Comparison of ENCODE assay signal across 13 cellular contexts in the genomic region with DNA sequence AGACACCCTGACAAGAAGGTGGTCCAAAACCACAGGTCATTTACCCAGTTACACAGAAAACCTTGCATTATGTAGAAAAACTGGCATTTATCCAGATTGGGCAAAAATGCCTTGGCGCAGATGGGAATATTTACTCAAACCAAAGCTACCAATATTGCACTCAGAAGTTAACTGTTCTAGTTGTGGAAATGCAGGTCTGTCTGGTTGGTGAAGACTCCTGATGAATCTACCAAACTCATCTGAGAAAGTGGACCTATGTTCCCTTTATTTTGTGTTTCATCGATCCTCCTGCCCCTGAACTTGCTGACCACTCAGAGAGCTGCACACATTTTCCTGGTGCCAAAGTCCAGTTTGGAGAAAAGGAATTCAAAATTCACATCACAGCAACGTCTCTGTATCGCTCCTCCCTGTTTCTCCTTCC.
DNase-seq lines count a peak whose midpoint lies in the region; ATAC-seq and TF ChIP-seq lines count a peak whose summit lies in the region.
"Had no signal": no experiment of that assay in that cellular context is flagged by ENCODE, and none has a peak within 500 bp of the region (broad histone marks: within the 10 kb centered on the region; RNA-seq: fewer than 3 reads in every experiment).

No MANE protein-coding gene starts in this region.

- H3K4me3 Mint-ChIP-seq in neural progenitor cell, result peak overlapping the region; percentile 1
- H3K4me3 Mint-ChIP-seq: T-helper 2 cell treated with Interferon-gamma antibody and Interleukin-4, amounts not matched to agents 5 μg/mL and 100 μg/mL, for 36 hours had no signal

- H3K27ac ChIP-seq in VCaP (peak overlapping the region; percentile 41), fibroblast of lung (ENCODE audit: insufficient read depth, low read length) (no peak overlapping the region), neural progenitor cell (no peak overlapping the region), transverse colon (peak overlapping the region; percentile 73 to 88 (median 76))
- H3K27ac ChIP-seq: brain microvascular endothelial cell, C4-2B had no signal

- H3K27ac Mint-ChIP-seq in neural progenitor cell, result peak overlapping the region; percentile 94
- H3K27ac Mint-ChIP-seq: T-helper 2 cell treated with Interferon-gamma antibody and Interleukin-4, amounts not matched to agents 5 μg/mL and 100 μg/mL, for 36 hours had no signal

- peak in 1 of 2 donors; percentile 14 for DNase-seq in fibroblast of lung (ENCODE audit: low read depth in 2 of 2)
- no peak for DNase-seq in neural progenitor cell (ENCODE audit: low spot score)
- DNase-seq in transverse colon, result no peak
- DNase-seq in NOMO-1 (lab: John Stamatoyannopoulos, UW; ENCODE audit: unreplicated experiment in 2 of 2), result no peak
- no peak for DNase-seq in NCI-H1092 treated with DMSO at 0.1 percent for 48 hours (lab: John Stamatoyannopoulos, UW)
- DNase-seq: brain microvascular endothelial cell; stimulated activated CD4-positive, alpha-beta T cell treated with anti-CD3 and anti-CD28 coated beads, Interleukin-1b, Interleukin-23, amount 100 ng/mL, for 48 hours had no signal

- H3K36me3 ChIP-seq in fibroblast of lung (ENCODE audit: control insufficient read depth, insufficient read depth, low read length) (no peaks in the 10 kb centered on the region), neural progenitor cell (no peaks in the 10 kb centered on the region), transverse colon (no peaks in the 10 kb centered on the region)
- H3K36me3 ChIP-seq: brain microvascular endothelial cell had no signal

- no peak for TF ChIP-seq POLR2A in transverse colon (IDR thresholded peaks at IDR 0.05)

- peaks cover 15% of the 10 kb centered on the region for H3K4me1 ChIP-seq in fibroblast of lung (ENCODE audit: control insufficient read depth, extremely low read depth, insufficient read depth, low read length)
- H3K4me1 ChIP-seq in neural progenitor cell, result no peaks in the 10 kb centered on the region
- H3K4me1 ChIP-seq in transverse colon, result peaks cover 0 to 28% (median 14%) of the 10 kb centered on the region in 4 donors

- H3K4me3 ChIP-seq in fibroblast of lung (replicated peaks in 1 of 4; ENCODE audit: control extremely low read depth in 1 of 4, insufficient read depth in 1 of 4, low read depth in 3 of 4, low read length in 4 of 4) (peak overlapping the region in 2 of 4 experiments; percentile 4 to 14), neural progenitor cell (no peak overlapping the region), transverse colon (no peak overlapping the region)

- H3F3A ChIP-seq in neural progenitor cell (ENCODE audit: low read depth), result no peaks in the 10 kb centered on the region

- no peak overlapping the region for H3K9ac ChIP-seq in fibroblast of lung (ENCODE audit: insufficient read depth, low read length)
- H3K9ac ChIP-seq in neural progenitor cell, result no peak overlapping the region

- no peaks in the 10 kb centered on the region for H3K9me3 ChIP-seq in fibroblast of lung (ENCODE audit: control insufficient read depth, insufficient read depth, low read depth, low read length)
- H3K9me3 ChIP-seq in neural progenitor cell (ENCODE audit: low read depth), result no peaks in the 10 kb centered on the region
- H3K9me3 ChIP-seq in transverse colon, result no peaks in the 10 kb centered on the region

- ATAC-seq in GM19455 (IDR thresholded peaks at IDR 0.05; ENCODE audit: unreplicated experiment), result no peak
- no peak for ATAC-seq in GM21619 (IDR thresholded peaks at IDR 0.05; ENCODE audit: unreplicated experiment)
- ATAC-seq: Panc1 had no signal

- TF ChIP-seq CTCF in VCaP (conservative IDR thresholded peaks at IDR 0.05) (no peak), fibroblast of lung (conservative IDR thresholded peaks at IDR 0.05 in 1 of 2, IDR thresholded peaks at IDR 0.05 in 1 of 2; ENCODE audit: low read depth in 1 of 2, low read length in 2 of 2) (no peak), neural progenitor cell (IDR thresholded peaks at IDR 0.05) (no peak), transverse colon (IDR thresholded peaks at IDR 0.05) (no peak)

- H4K20me1 ChIP-seq in fibroblast of lung (ENCODE audit: control insufficient read depth, extremely low read depth, insufficient read depth, low read length) (no peaks in the 10 kb centered on the region), neural progenitor cell (ENCODE audit: low read depth) (no peaks in the 10 kb centered on the region)

- H3K4me1 Mint-ChIP-seq in neural progenitor cell, result peaks cover 29% of the 10 kb centered on the region

- H3K27me3 Mint-ChIP-seq in neural progenitor cell (ENCODE audit: insufficient read depth, low read depth), result peaks cover 2% of the 10 kb centered on the region

- intact Hi-C loops in transverse colon (cut with DNase I; ENCODE audit: low total_unique reads), result loop anchor here (5.0 kb wide), 1 partner anchor 166 kb away; no protein-coding TSS in a partner anchor

- no peak for TF ChIP-seq EP300 in transverse colon (IDR thresholded peaks at IDR 0.05; ENCODE audit: low read depth)

- H2AFZ ChIP-seq in fibroblast of lung (ENCODE audit: low read length) (peak overlapping the region; percentile 15), neural progenitor cell (replicated peaks) (no peak overlapping the region)

- in situ Hi-C loops in transverse colon (cut with MboI; ENCODE audit: low pct_ligation_motif_present in 1 of 4, low pct_unique_long_range_greater_than_20kb in 1 of 4, low sequenced_read_pairs in 3 of 4), result no loop called here

- WGBS in transverse colon (ENCODE audit: low coverage in 1 of 2), 2 donors, result 45 to 48% methylated on average over 4 of the region's 4 CpGs

- H3K79me2 ChIP-seq in fibroblast of lung (ENCODE audit: control insufficient read depth, insufficient read depth, low read length), result no peaks in the 10 kb centered on the region
- H3K79me2 ChIP-seq in neural progenitor cell (ENCODE audit: low read depth), result no peaks in the 10 kb centered on the region

- H3K36me3 Mint-ChIP-seq in neural progenitor cell, result no peaks in the 10 kb centered on the region

- peak overlapping the region; percentile 39 for H3K4me2 ChIP-seq in fibroblast of lung (ENCODE audit: extremely low read depth, insufficient read depth, low read length)
- no peak overlapping the region for H3K4me2 ChIP-seq in neural progenitor cell

- no peaks in the 10 kb centered on the region for H3K9me3 Mint-ChIP-seq in neural progenitor cell
- H3K9me3 Mint-ChIP-seq: T-helper 2 cell treated with Interferon-gamma antibody and Interleukin-4, amounts not matched to agents 5 μg/mL and 100 μg/mL, for 36 hours had no signal

- no peaks in the 10 kb centered on the region for H3K27me3 ChIP-seq in fibroblast of lung (ENCODE audit: control insufficient read depth, insufficient read depth, low read length)
- H3K27me3 ChIP-seq in neural progenitor cell, result no peaks in the 10 kb centered on the region
- H3K27me3 ChIP-seq in transverse colon, result no peaks in the 10 kb centered on the region
- H3K27me3 ChIP-seq: brain microvascular endothelial cell had no signal

Comparison
In these comparisons a context has a peak if more than half of its experiments do, and no peak if none do; other contexts are left out.
1. H3K27ac ChIP-seq: peak in VCaP (single experiment) and transverse colon (4 of 4); none in fibroblast of lung (single experiment) and neural progenitor cell (single experiment).